8 cellular contexts compared by ENCODE assay signal in genomic region chr15:40930430-40931299, GRCh38. TPM values are rescaled to one million over a fixed set of nuclear protein-coding genes. Genes with fewer than 3 reads are reported as not detected.
DNase-seq lines count a peak whose midpoint lies in the region; ATAC-seq and TF ChIP-seq lines count a peak whose summit lies in the region.

No MANE protein-coding gene starts in this region.

- peaks cover 44% of the 10 kb centered on the region for H3K4me1 Mint-ChIP-seq in activated CD4-positive, alpha-beta T cell treated with anti-CD3 and anti-CD28 coated beads, Interleukin-2, amount 10 ng/mL, durations not matched to agents 7 days and 5 days
- peaks cover 29 to 35% of the 10 kb centered on the region in 2 donors for H3K4me1 Mint-ChIP-seq in natural killer cell treated with Interleukin-12 subunit alpha and Interleukin-12 subunit beta and Interleukin-15 and Interleukin-18, amount 100 ng/mL, for 72 hours (ENCODE audit: low read depth in 2 of 2)

- no peaks in the 10 kb centered on the region for H3K36me3 Mint-ChIP-seq in activated CD4-positive, alpha-beta T cell treated with anti-CD3 and anti-CD28 coated beads, Interleukin-2, amount 10 ng/mL, durations not matched to agents 7 days and 5 days (ENCODE audit: low read depth)
- no peaks in the 10 kb centered on the region for H3K36me3 Mint-ChIP-seq in natural killer cell treated with Interleukin-12 subunit alpha and Interleukin-12 subunit beta and Interleukin-15 and Interleukin-18, amount 100 ng/mL, for 72 hours

- CTCF ChIA-PET in activated CD4-positive, alpha-beta T cell treated with anti-CD3 and anti-CD28 coated beads, Interleukin-2, amount 10 ng/mL, durations not matched to agents 7 days and 5 days (lab: Charles Lee) = interaction anchor here (0.5 to 4.0 kb wide), 19 partner anchors 8 to 467 kb away, joined by 3 to 33 read pairs (median 4); partner anchors contain the start of genes CHAC1 and VPS18

- no peaks in the 10 kb centered on the region for H3K4me1 ChIP-seq in aorta (ENCODE audit: control insufficient read depth in 1 of 2, insufficient read depth in 2 of 2, low read length in 2 of 2)

- no peak overlapping the region for H3K27ac ChIP-seq in aorta (ENCODE audit: low read depth in 1 of 2, low read length in 2 of 2)

- no peaks in the 10 kb centered on the region for H3K27me3 ChIP-seq in aorta (ENCODE audit: control insufficient read depth in 1 of 2, insufficient read depth in 2 of 2, low read length in 1 of 2)

- peaks cover 67% of the 10 kb centered on the region for H3K27me3 Mint-ChIP-seq in activated CD4-positive, alpha-beta T cell treated with anti-CD3 and anti-CD28 coated beads, Interleukin-2, amount 10 ng/mL, durations not matched to agents 7 days and 5 days
- H3K27me3 Mint-ChIP-seq in natural killer cell treated with Interleukin-12 subunit alpha and Interleukin-12 subunit beta and Interleukin-15 and Interleukin-18, amount 100 ng/mL, for 72 hours = peaks cover 38 to 47% of the 10 kb centered on the region in 2 donors

- H3K27ac Mint-ChIP-seq in activated CD4-positive, alpha-beta T cell treated with anti-CD3 and anti-CD28 coated beads, Interleukin-2, amount 10 ng/mL, durations not matched to agents 7 days and 5 days = no peak overlapping the region
- no peak overlapping the region for H3K27ac Mint-ChIP-seq in natural killer cell treated with Interleukin-12 subunit alpha and Interleukin-12 subunit beta and Interleukin-15 and Interleukin-18, amount 100 ng/mL, for 72 hours

- in situ Hi-C loops in Caki2 (cut with HindIII; ENCODE audit: low pct_unique_long_range_greater_than_20kb, low sequenced_read_pairs) = no loop called here

- TF ChIP-seq CTCF in LNCAP (IDR thresholded peaks at IDR 0.05) (peak; percentile 85), epithelial cell of esophagus (IDR thresholded peaks at IDR 0.05; ENCODE audit: insufficient read depth, low read depth, low read length, missing control alignments) (peak; percentile 64)

- H3K9me3 ChIP-seq in aorta (ENCODE audit: control insufficient read depth, low read length) = no peaks in the 10 kb centered on the region

- intact Hi-C loops in aorta (cut with DNase I) = no loop called here

- H3K36me3 ChIP-seq in aorta (ENCODE audit: control insufficient read depth in 1 of 2, insufficient read depth in 2 of 2, low read length in 1 of 2) = no peaks in the 10 kb centered on the region

- WGBS in aorta, 2 donors = 0 to 1% methylated on average over 46 of the region's 46 CpGs

- peak overlapping the region; percentile 24 for H3K4me3 ChIP-seq in epithelial cell of esophagus (ENCODE audit: low read length)
- H3K4me3 ChIP-seq in aorta (ENCODE audit: low read length in 2 of 2) = peak overlapping the region in 1 of 2 donors; percentile 1

- H3K9me3 Mint-ChIP-seq in activated CD4-positive, alpha-beta T cell treated with anti-CD3 and anti-CD28 coated beads, Interleukin-2, amount 10 ng/mL, durations not matched to agents 7 days and 5 days = no peaks in the 10 kb centered on the region
- no peaks in the 10 kb centered on the region for H3K9me3 Mint-ChIP-seq in natural killer cell treated with Interleukin-12 subunit alpha and Interleukin-12 subunit beta and Interleukin-15 and Interleukin-18, amount 100 ng/mL, for 72 hours

- H3K4me3 Mint-ChIP-seq in activated CD4-positive, alpha-beta T cell treated with anti-CD3 and anti-CD28 coated beads, Interleukin-2, amount 10 ng/mL, durations not matched to agents 7 days and 5 days = peak overlapping the region; percentile 60
- peak overlapping the region; percentile 74 for H3K4me3 Mint-ChIP-seq in natural killer cell treated with Interleukin-12 subunit alpha and Interleukin-12 subunit beta and Interleukin-15 and Interleukin-18, amount 100 ng/mL, for 72 hours

- DNase-seq in Caki2 (ENCODE audit: low read depth) (peak; percentile 30), epithelial cell of esophagus (ENCODE audit: low read depth) (peak; percentile 55), aorta (peak in 1 of 2 donors; percentile 85), NCI-H1694 treated with DMSO at 0.1 percent for 48 hours (lab: John Stamatoyannopoulos, UW) (no peak), mesenteric fat pad (ENCODE audit: low spot score) (no peak)
- peak; percentile 54 for DNase-seq in activated CD4-positive, alpha-beta T cell treated with anti-CD3 and anti-CD28 coated beads, Interleukin-2, amount 10 ng/mL, durations not matched to agents 7 days and 5 days
- no peak for DNase-seq in natural killer cell treated with Interleukin-12 subunit alpha and Interleukin-12 subunit beta and Interleukin-15 and Interleukin-18, amount 100 ng/mL, for 72 hours (ENCODE audit: low spot score)

- no peak for ATAC-seq in natural killer cell treated with Interleukin-12 subunit alpha and Interleukin-12 subunit beta and Interleukin-15 and Interleukin-18, amount 100 ng/mL, for 72 hours
- peak; percentile 21 for ATAC-seq in aorta (ENCODE audit: low FRiP score)

- POLR2A ChIA-PET in activated CD4-positive, alpha-beta T cell treated with anti-CD3 and anti-CD28 coated beads, Interleukin-2, amount 10 ng/mL, durations not matched to agents 7 days and 5 days (lab: Charles Lee) = no interaction called here

RNA-seq across cellular contexts. Expression of gene DLL4, which starts 1.5 kb away (rescaled TPM):
- total RNA-seq in Caki2 (2014; rRNA removed; shearing (Covaris generic); ENCODE audit: low replicate concordance) = 0.07 TPM in 1 of 2 replicates, not detected in the other
- not detected for total RNA-seq in activated CD4-positive, alpha-beta T cell treated with anti-CD3 and anti-CD28 coated beads, Interleukin-2, amount 10 ng/mL, durations not matched to agents 7 days and 5 days
- under 1 TPM in 1 of 2 donors, not detected in 1; 0.17 TPM for total RNA-seq in natural killer cell treated with Interleukin-12 subunit alpha and Interleukin-12 subunit beta and Interleukin-15 and Interleukin-18, amount 100 ng/mL, for 72 hours
- 10 to 100 TPM in 1 of 2 donors, 1 to 10 TPM in 1; 9.7 to 28.4 TPM for total RNA-seq in aorta
- under 1 TPM; 0.20 to 0.38 TPM for polyA plus RNA-seq in aorta
- 15.2 TPM for total RNA-seq in mesenteric fat pad

RNA-seq across cellular contexts. Expression of gene CHAC1, which starts 22.6 kb away (rescaled TPM):
- 11.9 and 12.7 TPM in 2 replicates for total RNA-seq in Caki2 (2014; rRNA removed; shearing (Covaris generic); ENCODE audit: low replicate concordance)
- 1 to 10 TPM; 4.7 to 6.7 TPM for total RNA-seq in activated CD4-positive, alpha-beta T cell treated with anti-CD3 and anti-CD28 coated beads, Interleukin-2, amount 10 ng/mL, durations not matched to agents 7 days and 5 days
- 10 to 100 TPM in 1 of 2 donors, 1 to 10 TPM in 1; 7.7 to 13.1 TPM for total RNA-seq in natural killer cell treated with Interleukin-12 subunit alpha and Interleukin-12 subunit beta and Interleukin-15 and Interleukin-18, amount 100 ng/mL, for 72 hours
- total RNA-seq in aorta (1 to 10 TPM; 2.1 to 5.3 TPM), mesenteric fat pad (2.4 TPM)
- 1 to 10 TPM; 1.2 to 4.5 TPM for polyA plus RNA-seq in aorta

RNA-seq across cellular contexts. Expression of gene VPS18, which starts 36.4 kb away (rescaled TPM):
- total RNA-seq in Caki2 (2014; rRNA removed; shearing (Covaris generic); ENCODE audit: low replicate concordance) = 20.5 and 23.9 TPM in 2 replicates
- total RNA-seq in activated CD4-positive, alpha-beta T cell treated with anti-CD3 and anti-CD28 coated beads, Interleukin-2, amount 10 ng/mL, durations not matched to agents 7 days and 5 days = 10 to 100 TPM; 16.2 to 16.6 TPM
- total RNA-seq in natural killer cell treated with Interleukin-12 subunit alpha and Interleukin-12 subunit beta and Interleukin-15 and Interleukin-18, amount 100 ng/mL, for 72 hours = 10 to 100 TPM; 22.8 to 27.3 TPM
- 10 to 100 TPM; 18.6 to 22.5 TPM for total RNA-seq in aorta
- 10 to 100 TPM in 1 of 2 donors, 1 to 10 TPM in 1; 5.5 to 10.3 TPM for polyA plus RNA-seq in aorta
- total RNA-seq in mesenteric fat pad = 29.3 TPM

RNA-seq across cellular contexts. Expression of gene RHOV, which starts 56.6 kb away (rescaled TPM):
- 0.23 and 0.51 TPM in 2 replicates for total RNA-seq in Caki2 (2014; rRNA removed; shearing (Covaris generic); ENCODE audit: low replicate concordance)
- not detected for total RNA-seq in activated CD4-positive, alpha-beta T cell treated with anti-CD3 and anti-CD28 coated beads, Interleukin-2, amount 10 ng/mL, durations not matched to agents 7 days and 5 days
- total RNA-seq in natural killer cell treated with Interleukin-12 subunit alpha and Interleukin-12 subunit beta and Interleukin-15 and Interleukin-18, amount 100 ng/mL, for 72 hours = not detected
- under 1 TPM; 0.19 to 0.30 TPM for total RNA-seq in aorta
- polyA plus RNA-seq in aorta = under 1 TPM in 1 of 2 donors, not detected in 1; 0.15 TPM
- total RNA-seq in mesenteric fat pad = not detected

Comparison
In these comparisons a context has a peak if more than half of its experiments do, and no peak if none do; other contexts are left out.
1. DNase-seq: peak in Caki2 (single experiment), activated CD4-positive, alpha-beta T cell treated with anti-CD3 and anti-CD28 coated beads, Interleukin-2, amount 10 ng/mL, durations not matched to agents 7 days and 5 days (single experiment) and epithelial cell of esophagus (single experiment); none in natural killer cell treated with Interleukin-12 subunit alpha and Interleukin-12 subunit beta and Interleukin-15 and Interleukin-18, amount 100 ng/mL, for 72 hours (single experiment), NCI-H1694 treated with DMSO at 0.1 percent for 48 hours (single experiment) and mesenteric fat pad (single experiment).
2. RNA of gene DLL4, which starts 1.5 kb away (total RNA-seq): 9.7 to 28.4 TPM in aorta and 15.2 TPM in mesenteric fat pad (single experiment); 0.17 TPM in natural killer cell treated with Interleukin-12 subunit alpha and Interleukin-12 subunit beta and Interleukin-15 and Interleukin-18, amount 100 ng/mL, for 72 hours, 0.07 TPM in Caki2 and not detected in activated CD4-positive, alpha-beta T cell treated with anti-CD3 and anti-CD28 coated beads, Interleukin-2, amount 10 ng/mL, durations not matched to agents 7 days and 5 days; every median in the first group is over 4 times any median in the second.